Comparison of ENCODE assay signal across 8 cellular contexts in the genomic region with DNA sequence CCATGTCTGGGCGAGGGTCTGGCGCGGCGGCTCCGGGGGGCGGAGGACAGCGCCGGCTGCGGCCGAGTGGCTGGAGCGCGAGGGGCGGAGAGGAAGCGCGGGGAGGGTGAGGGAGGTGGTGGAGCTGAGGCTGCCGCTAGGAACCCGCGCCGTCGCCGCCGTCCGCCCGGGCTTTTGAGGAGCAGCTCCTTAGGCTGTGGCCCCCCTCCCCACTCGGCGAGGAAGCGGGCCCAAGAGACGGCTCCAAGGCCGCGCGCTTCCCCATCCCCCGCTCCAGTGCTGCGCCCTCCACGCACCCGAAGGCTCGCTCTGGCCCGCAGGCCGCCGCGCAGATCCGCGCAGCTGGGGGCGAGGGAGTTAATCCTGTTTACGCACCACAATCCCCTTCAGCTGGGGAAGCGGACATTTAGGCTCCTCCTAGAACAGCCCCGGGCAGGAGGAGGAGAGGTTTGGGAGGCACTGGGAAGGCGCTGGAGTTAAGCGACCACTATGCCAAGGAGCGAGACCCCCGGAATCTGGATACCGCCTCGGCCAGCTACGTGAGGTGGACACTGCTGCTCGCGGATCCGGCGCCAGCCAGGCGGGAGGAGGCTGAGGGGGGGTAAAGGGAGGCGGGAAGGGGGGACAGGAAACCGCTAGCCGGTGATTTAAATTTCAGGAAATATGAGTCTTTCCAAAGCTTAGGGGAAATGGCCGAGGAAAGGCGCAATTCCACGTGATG. TPM values are rescaled to one million over a fixed set of nuclear protein-coding genes. Genes with fewer than 3 reads are reported as not detected.
DNase-seq lines count a peak whose midpoint lies in the region; ATAC-seq and TF ChIP-seq lines count a peak whose summit lies in the region.

A gene with protein sequence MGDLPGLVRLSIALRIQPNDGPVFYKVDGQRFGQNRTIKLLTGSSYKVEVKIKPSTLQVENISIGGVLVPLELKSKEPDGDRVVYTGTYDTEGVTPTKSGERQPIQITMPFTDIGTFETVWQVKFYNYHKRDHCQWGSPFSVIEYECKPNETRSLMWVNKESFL (minus strand): TSS at position 553 of the 721 bp plus-strand sequence. CDS start 549 bp downstream, at position 4.

- peaks cover 0 to 27% (median 0%) of the 10 kb centered on the region in 7 donors for H3K27me3 ChIP-seq in heart right ventricle

- peaks cover 0 to 31% (median 20%) of the 10 kb centered on the region in 9 donors for H3K4me1 ChIP-seq in heart right ventricle

- peaks cover 0 to 27% (median 0%) of the 10 kb centered on the region in 9 donors for H3K36me3 ChIP-seq in heart right ventricle

- peak within 1 kb of the TSS; percentile 93 to 99 (median 98) for H3K27ac ChIP-seq in heart right ventricle

- TF ChIP-seq CTCF in heart right ventricle (IDR thresholded peaks at IDR 0.05) = peak in 3 of 9 donors; percentile 12 to 23 (median 20)

- peak; percentile 84 to 95 (median 88) for ATAC-seq in heart right ventricle
- no peak for ATAC-seq in HG03378 (IDR thresholded peaks at IDR 0.05; ENCODE audit: unreplicated experiment)
- no peak for ATAC-seq in GM21390 (IDR thresholded peaks at IDR 0.05; ENCODE audit: unreplicated experiment)

- H3K9me3 ChIP-seq in heart right ventricle = peaks cover 0 to 2% (median 0%) of the 10 kb centered on the region in 11 donors

- 0% methylated on average over 63 to 64 of the region's 64 CpGs for WGBS in heart right ventricle, 2 donors

- DNase-seq in activated gamma-delta T cell (lab: John Stamatoyannopoulos, UW) = peak; percentile 17
- no peak for DNase-seq in activated gamma-delta T cell treated with Interleukin-2 at 50 U/mL for 16 hours
- DNase-seq in NCI-H345 treated with DMSO at 0.1 percent for 48 hours (lab: John Stamatoyannopoulos, UW; ENCODE audit: unreplicated experiment) = peak; percentile 52
- DNase-seq in anterior cingulate cortex (lab: John Stamatoyannopoulos, UW) = peak in 56 of 58 donors; percentile 43 to 87 (median 72)
- DNase-seq in heart right ventricle = peak; percentile 77 to 87
- peak; percentile 75 for DNase-seq in occipital lobe (lab: John Stamatoyannopoulos, UW)

- peak within 1 kb of the TSS; percentile 61 to 93 (median 82) for H3K4me3 ChIP-seq in heart right ventricle

- intact Hi-C loops in heart right ventricle (cut with DNase I) = loop anchor here in 2 of 10 donors (2.0 to 10.0 kb wide), 3 partner anchors 67 to 125 kb away; a partner anchor contains a TSS

RNA-seq across cellular contexts. Expression of the gene that starts here (rescaled TPM):
- total RNA-seq in heart right ventricle (10 to 100 TPM in 2 of 10 donors, 1 to 10 TPM in 8; 4.8 to 13.4 (median 7.9) TPM), occipital lobe (74.2 TPM)
- polyA plus RNA-seq in heart right ventricle = 10 to 100 TPM; 10.5 to 12.8 TPM

Comparison
In these comparisons a context has a peak if more than half of its experiments do, and no peak if none do; other contexts are left out.
1. ATAC-seq: peak in heart right ventricle (8 of 8); none in HG03378 (single experiment) and GM21390 (single experiment).